9 cellular contexts compared by ENCODE assay signal in genomic region chr1:111032295-111032897, GRCh38.
DNase-seq lines count a peak whose midpoint lies in the region; ATAC-seq and TF ChIP-seq lines count a peak whose summit lies in the region.
"Had no signal": no experiment of that assay in that cellular context is flagged by ENCODE, and none has a peak within 500 bp of the region (broad histone marks: within the 10 kb centered on the region; RNA-seq: fewer than 3 reads in every experiment).

No MANE protein-coding gene starts in this region.

- peaks cover 3% of the 10 kb centered on the region for H3K27me3 ChIP-seq in CD4-positive, alpha-beta memory T cell (ENCODE audit: insufficient read depth, low read length)
- H3K27me3 ChIP-seq in ascending aorta = no peaks in the 10 kb centered on the region
- no peaks in the 10 kb centered on the region for H3K27me3 ChIP-seq in left lung
- no peaks in the 10 kb centered on the region for H3K27me3 ChIP-seq in thyroid gland
- no peaks in the 10 kb centered on the region for H3K27me3 ChIP-seq in aorta (ENCODE audit: control insufficient read depth in 1 of 2, insufficient read depth in 2 of 2, low read length in 1 of 2)

- POLR2A ChIA-PET in CD4-positive, alpha-beta memory T cell (lab: Charles Lee; ENCODE audit: partially characterized antibody) = no interaction called here

- in situ Hi-C loops in GM13977 (cut with MboI; ENCODE audit: low pct_unique_long_range_greater_than_20kb, low sequenced_read_pairs, unreplicated experiment) = loop anchor here (10.0 kb wide), 1 partner anchor 62 kb away; no protein-coding TSS in a partner anchor

- no peaks in the 10 kb centered on the region for H3K4me1 ChIP-seq in CD4-positive, alpha-beta memory T cell (ENCODE audit: insufficient read depth, low read length)
- H3K4me1 ChIP-seq in ascending aorta (no peaks in the 10 kb centered on the region), left lung (no peaks in the 10 kb centered on the region), thyroid gland (no peaks in the 10 kb centered on the region), aorta (ENCODE audit: control insufficient read depth in 1 of 2, insufficient read depth in 2 of 2, low read length in 2 of 2) (no peaks in the 10 kb centered on the region)

- no peaks in the 10 kb centered on the region for H3K36me3 ChIP-seq in CD4-positive, alpha-beta memory T cell (ENCODE audit: insufficient read depth, low read length)
- H3K36me3 ChIP-seq in ascending aorta (no peaks in the 10 kb centered on the region), left lung (no peaks in the 10 kb centered on the region), thyroid gland (no peaks in the 10 kb centered on the region), aorta (ENCODE audit: control insufficient read depth in 1 of 2, insufficient read depth in 2 of 2, low read length in 1 of 2) (no peaks in the 10 kb centered on the region)

- no peak overlapping the region for H3K27ac Mint-ChIP-seq in CD4-positive, alpha-beta memory T cell
- H3K27ac Mint-ChIP-seq: T-helper 1 cell treated with Interleukin-12 subunit alpha and Interleukin-12 subunit beta and Interleukin-4 antibody, amounts not matched to agents 30 μg/mL and 1 μg/mL, for 36 hours had no signal

- TF ChIP-seq CTCF in GM13977 (IDR thresholded peaks at IDR 0.05; ENCODE audit: extremely low read depth, insufficient read depth, missing control alignments) (peak; percentile 75), ascending aorta (IDR thresholded peaks at IDR 0.05) (peak; percentile 20 to 60 (median 52)), left lung (IDR thresholded peaks at IDR 0.05) (peak; percentile 75 to 87), thyroid gland (IDR thresholded peaks at IDR 0.05) (peak in 5 of 6 experiments; percentile 32 to 81 (median 53))

- peaks cover 17 to 24% of the 10 kb centered on the region in 2 donors for H3K27me3 Mint-ChIP-seq in CD4-positive, alpha-beta memory T cell

- peak in 4 of 5 donors; percentile 38 to 50 (median 44) for DNase-seq in CD4-positive, alpha-beta memory T cell
- DNase-seq in GM13977 (ENCODE audit: low spot score) = peak; percentile 37
- DNase-seq in NCI-H69 (lab: John Stamatoyannopoulos, UW) = peak; percentile 35
- no peak for DNase-seq in ascending aorta (ENCODE audit: low spot score in 2 of 2)
- no peak for DNase-seq in left lung
- no peak for DNase-seq in thyroid gland
- no peak for DNase-seq in aorta

- no peaks in the 10 kb centered on the region for H3K9me3 ChIP-seq in CD4-positive, alpha-beta memory T cell (ENCODE audit: control insufficient read depth in 1 of 2, low read length in 2 of 2)
- no peaks in the 10 kb centered on the region for H3K9me3 ChIP-seq in ascending aorta
- H3K9me3 ChIP-seq in left lung = peaks cover 0 to 10% of the 10 kb centered on the region in 2 donors
- no peaks in the 10 kb centered on the region for H3K9me3 ChIP-seq in thyroid gland
- H3K9me3 ChIP-seq in aorta (ENCODE audit: control insufficient read depth, low read length) = peaks cover 2% of the 10 kb centered on the region

- 26% methylated on average over 9 of the region's 9 CpGs for WGBS in thyroid gland, 2 donors
- whole genome bisulfite sequencing in aorta, 2 donors = 18 to 25% methylated on average over 9 of the region's 9 CpGs

- no peak overlapping the region for H3K4me3 ChIP-seq in CD4-positive, alpha-beta memory T cell (ENCODE audit: low read length in 2 of 2)
- H3K4me3 ChIP-seq in ascending aorta (no peak overlapping the region), left lung (no peak overlapping the region), thyroid gland (replicated peaks in 1 of 3) (no peak overlapping the region), aorta (ENCODE audit: low read length in 2 of 2) (no peak overlapping the region)

- no peaks in the 10 kb centered on the region for H3K36me3 Mint-ChIP-seq in CD4-positive, alpha-beta memory T cell

- CTCF ChIA-PET in CD4-positive, alpha-beta memory T cell (lab: Charles Lee; ENCODE audit: partially characterized antibody) = interaction anchor here (0.7 to 1.4 kb wide), 5 partner anchors 18 to 303 kb away, joined by 3 to 6 read pairs (median 4); no protein-coding TSS in a partner anchor

- no peak overlapping the region for H3K4me3 Mint-ChIP-seq in CD4-positive, alpha-beta memory T cell
- H3K4me3 Mint-ChIP-seq: T-helper 1 cell treated with Interleukin-12 subunit alpha and Interleukin-12 subunit beta and Interleukin-4 antibody, amounts not matched to agents 30 μg/mL and 1 μg/mL, for 36 hours had no signal

- no peaks in the 10 kb centered on the region for H3K4me1 Mint-ChIP-seq in CD4-positive, alpha-beta memory T cell

- H3K27ac ChIP-seq in CD4-positive, alpha-beta memory T cell (ENCODE audit: low read depth, low read length) = no peak overlapping the region
- H3K27ac ChIP-seq in ascending aorta = no peak overlapping the region
- H3K27ac ChIP-seq in left lung = no peak overlapping the region
- no peak overlapping the region for H3K27ac ChIP-seq in thyroid gland
- no peak overlapping the region for H3K27ac ChIP-seq in aorta (ENCODE audit: low read depth in 1 of 2, low read length in 2 of 2)

- intact Hi-C loops in CD4-positive, alpha-beta memory T cell (cut with micrococcal nuclease) = loop anchor here (1.0 kb wide), 1 partner anchor 249 kb away; no protein-coding TSS in a partner anchor
- intact Hi-C loops in ascending aorta (cut with DNase I) (no loop called here), left lung (cut with DNase I) (no loop called here), thyroid gland (cut with DNase I) (no loop called here), aorta (cut with DNase I) (no loop called here)

- H3K9me3 Mint-ChIP-seq in CD4-positive, alpha-beta memory T cell = peaks cover 0 to 17% (median 4%) of the 10 kb centered on the region in 8 donors

- no peak for TF ChIP-seq POLR2A in thyroid gland (IDR thresholded peaks at IDR 0.05)

- ATAC-seq in left lung (peak; percentile 54), aorta (ENCODE audit: low FRiP score) (no peak), HG03045 (IDR thresholded peaks at IDR 0.05; ENCODE audit: unreplicated experiment) (no peak)

Comparison
In these comparisons a context has a peak if more than half of its experiments do, and no peak if none do; other contexts are left out.
1. DNase-seq: peak in CD4-positive, alpha-beta memory T cell (4 of 5), GM13977 (single experiment) and NCI-H69 (single experiment); none in ascending aorta (0 of 2), left lung (0 of 2), thyroid gland (0 of 2) and aorta (0 of 2).
2. Peak in every context shown above with its lines, with median percentiles within 50 percentile points of each other: CTCF ChIP-seq.